Comparison of ENCODE assay signal across 13 cellular contexts in the genomic region with DNA sequence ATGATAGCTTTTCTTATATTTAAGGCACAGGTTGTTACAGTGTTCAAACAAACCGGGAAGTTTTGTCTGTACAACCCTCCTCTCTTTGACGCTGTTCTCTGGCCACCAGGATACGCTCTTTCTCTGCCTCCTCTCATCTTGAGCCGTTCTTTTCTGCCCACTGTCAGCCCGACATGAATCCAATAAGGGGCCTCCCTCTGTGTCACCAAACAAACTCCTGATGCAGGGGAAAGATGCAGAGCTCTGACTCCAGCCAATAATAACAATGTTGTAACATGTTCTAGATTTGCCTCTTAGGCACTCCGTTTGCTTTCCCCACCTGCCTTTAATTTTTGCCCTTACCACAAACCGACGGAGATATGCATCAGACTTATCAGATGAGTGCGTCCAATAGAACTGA.
DNase-seq lines count a peak whose midpoint lies in the region; ATAC-seq, FAIRE-seq and TF ChIP-seq lines count a peak whose summit lies in the region.
"Had no signal": no experiment of that assay in that cellular context is flagged by ENCODE, and none has a peak within 500 bp of the region (broad histone marks: within the 10 kb centered on the region; RNA-seq: fewer than 3 reads in every experiment).

No MANE protein-coding gene starts in this region.

- FAIRE-seq in pancreas (lab: Jason Lieb, UNC) = no peak

- intact Hi-C loops in pancreas (cut with DNase I) = no loop called here

- no peaks in the 10 kb centered on the region for H4K20me1 ChIP-seq in fibroblast of lung (ENCODE audit: control insufficient read depth, extremely low read depth, insufficient read depth, low read length)

- no peak overlapping the region for H2AFZ ChIP-seq in fibroblast of lung (ENCODE audit: low read length)

- no peaks in the 10 kb centered on the region for H3K27me3 ChIP-seq in fibroblast of lung (ENCODE audit: control insufficient read depth, insufficient read depth, low read length)
- H3K27me3 ChIP-seq in pancreas = no peaks in the 10 kb centered on the region

- WGBS in pancreas, 2 donors = 27 to 29% methylated on average over 9 of the region's 9 CpGs

- no peaks in the 10 kb centered on the region for H3K36me3 Mint-ChIP-seq in activated CD4-positive, alpha-beta memory T cell treated with anti-CD3 and anti-CD28 coated beads, Interleukin-2, amount 10 ng/mL, durations not matched to agents 7 days and 5 days (ENCODE audit: low read depth)
- H3K36me3 Mint-ChIP-seq: memory B cell had no signal

- peak in 3 of 4 donors; percentile 21 to 44 (median 38) for ATAC-seq in pancreas
- no peak for ATAC-seq in GM18505 (IDR thresholded peaks at IDR 0.05; ENCODE audit: unreplicated experiment)

- H3K79me2 ChIP-seq in fibroblast of lung (ENCODE audit: control insufficient read depth, insufficient read depth, low read length) = no peaks in the 10 kb centered on the region

- peak; percentile 53 to 75 for TF ChIP-seq CTCF in fibroblast of lung (conservative IDR thresholded peaks at IDR 0.05 in 1 of 2, IDR thresholded peaks at IDR 0.05 in 1 of 2; ENCODE audit: low read depth in 1 of 2, low read length in 2 of 2)
- no peak for TF ChIP-seq CTCF in pancreas (IDR thresholded peaks at IDR 0.05)

- H3K27ac ChIP-seq in fibroblast of lung (ENCODE audit: insufficient read depth, low read length) (no peak overlapping the region), pancreas (peak overlapping the region in 1 of 4 donors; percentile 34)

- H3K4me2 ChIP-seq in fibroblast of lung (ENCODE audit: extremely low read depth, insufficient read depth, low read length) = no peak overlapping the region

- no peaks in the 10 kb centered on the region for H3K4me1 ChIP-seq in fibroblast of lung (ENCODE audit: control insufficient read depth, extremely low read depth, insufficient read depth, low read length)
- no peaks in the 10 kb centered on the region for H3K4me1 ChIP-seq in pancreas

- DNase-seq in Daoy (ENCODE audit: low read depth) (peak; percentile 67), NCI-H748 treated with DMSO at 0.1 percent for 48 hours (lab: John Stamatoyannopoulos, UW) (peak; percentile 2), fibroblast of lung (ENCODE audit: low read depth in 2 of 2) (peak; percentile 80 to 88), pancreas (no peak), occipital lobe (lab: John Stamatoyannopoulos, UW) (no peak), NCI-H1436 treated with DMSO at 0.1 percent for 48 hours (lab: John Stamatoyannopoulos, UW) (no peak)
- no peak for DNase-seq in activated CD4-positive, alpha-beta memory T cell treated with anti-CD3 and anti-CD28 coated beads, Interleukin-2, amount 10 ng/mL, durations not matched to agents 7 days and 5 days
- DNase-seq: activated CD8-positive, alpha-beta memory T cell treated with anti-CD3 and anti-CD28 coated beads, Interleukin-2, amount 50 U/mL, for 48 hours; effector CD8-positive, alpha-beta T cell; Karpas-422; SIG-M5 had no signal

- H3K9ac ChIP-seq in fibroblast of lung (ENCODE audit: insufficient read depth, low read length) = no peak overlapping the region

- H3K9me3 Mint-ChIP-seq in activated CD4-positive, alpha-beta memory T cell treated with anti-CD3 and anti-CD28 coated beads, Interleukin-2, amount 10 ng/mL, durations not matched to agents 7 days and 5 days = no peaks in the 10 kb centered on the region
- H3K9me3 Mint-ChIP-seq: memory B cell had no signal

- no peak overlapping the region for H3K27ac Mint-ChIP-seq in activated CD4-positive, alpha-beta memory T cell treated with anti-CD3 and anti-CD28 coated beads, Interleukin-2, amount 10 ng/mL, durations not matched to agents 7 days and 5 days
- H3K27ac Mint-ChIP-seq: memory B cell had no signal

- H3K9me3 ChIP-seq in fibroblast of lung (ENCODE audit: control insufficient read depth, insufficient read depth, low read depth, low read length) = no peaks in the 10 kb centered on the region
- no peaks in the 10 kb centered on the region for H3K9me3 ChIP-seq in pancreas

- H3K4me1 Mint-ChIP-seq in activated CD4-positive, alpha-beta memory T cell treated with anti-CD3 and anti-CD28 coated beads, Interleukin-2, amount 10 ng/mL, durations not matched to agents 7 days and 5 days = no peaks in the 10 kb centered on the region
- H3K4me1 Mint-ChIP-seq: memory B cell had no signal

- no peak overlapping the region for H3K4me3 ChIP-seq in fibroblast of lung (replicated peaks in 1 of 4; ENCODE audit: control extremely low read depth in 1 of 4, insufficient read depth in 1 of 4, low read depth in 3 of 4, low read length in 4 of 4)
- H3K4me3 ChIP-seq in pancreas = no peak overlapping the region

- TF ChIP-seq POLR2A in GM18505 (IDR thresholded peaks at IDR 0.05; ENCODE audit: borderline replicate concordance, extremely low read depth, insufficient read depth, insufficient read length) = no peak

- no peaks in the 10 kb centered on the region for H3K36me3 ChIP-seq in fibroblast of lung (ENCODE audit: control insufficient read depth, insufficient read depth, low read length)
- no peaks in the 10 kb centered on the region for H3K36me3 ChIP-seq in pancreas

- no peaks in the 10 kb centered on the region for H3K27me3 Mint-ChIP-seq in activated CD4-positive, alpha-beta memory T cell treated with anti-CD3 and anti-CD28 coated beads, Interleukin-2, amount 10 ng/mL, durations not matched to agents 7 days and 5 days

- CTCF ChIA-PET in activated CD4-positive, alpha-beta memory T cell treated with anti-CD3 and anti-CD28 coated beads, Interleukin-2, amount 10 ng/mL, durations not matched to agents 7 days and 5 days (lab: Charles Lee) = no interaction called here

- no peak overlapping the region for H3K4me3 Mint-ChIP-seq in activated CD4-positive, alpha-beta memory T cell treated with anti-CD3 and anti-CD28 coated beads, Interleukin-2, amount 10 ng/mL, durations not matched to agents 7 days and 5 days
- H3K4me3 Mint-ChIP-seq: memory B cell had no signal

- POLR2A ChIA-PET in activated CD4-positive, alpha-beta memory T cell treated with anti-CD3 and anti-CD28 coated beads, Interleukin-2, amount 10 ng/mL, durations not matched to agents 7 days and 5 days (lab: Charles Lee) = no interaction called here

Comparison
In these comparisons a context has a peak if more than half of its experiments do, and no peak if none do; other contexts are left out.
1. DNase-seq: peak in Daoy (single experiment), NCI-H748 treated with DMSO at 0.1 percent for 48 hours (single experiment) and fibroblast of lung (2 of 2); none in pancreas (0 of 6), occipital lobe (single experiment), NCI-H1436 treated with DMSO at 0.1 percent for 48 hours (single experiment) and activated CD4-positive, alpha-beta memory T cell treated with anti-CD3 and anti-CD28 coated beads, Interleukin-2, amount 10 ng/mL, durations not matched to agents 7 days and 5 days (single experiment).
2. CTCF ChIP-seq: peak in fibroblast of lung (2 of 2); none in pancreas (0 of 4).